In the genomic region with DNA sequence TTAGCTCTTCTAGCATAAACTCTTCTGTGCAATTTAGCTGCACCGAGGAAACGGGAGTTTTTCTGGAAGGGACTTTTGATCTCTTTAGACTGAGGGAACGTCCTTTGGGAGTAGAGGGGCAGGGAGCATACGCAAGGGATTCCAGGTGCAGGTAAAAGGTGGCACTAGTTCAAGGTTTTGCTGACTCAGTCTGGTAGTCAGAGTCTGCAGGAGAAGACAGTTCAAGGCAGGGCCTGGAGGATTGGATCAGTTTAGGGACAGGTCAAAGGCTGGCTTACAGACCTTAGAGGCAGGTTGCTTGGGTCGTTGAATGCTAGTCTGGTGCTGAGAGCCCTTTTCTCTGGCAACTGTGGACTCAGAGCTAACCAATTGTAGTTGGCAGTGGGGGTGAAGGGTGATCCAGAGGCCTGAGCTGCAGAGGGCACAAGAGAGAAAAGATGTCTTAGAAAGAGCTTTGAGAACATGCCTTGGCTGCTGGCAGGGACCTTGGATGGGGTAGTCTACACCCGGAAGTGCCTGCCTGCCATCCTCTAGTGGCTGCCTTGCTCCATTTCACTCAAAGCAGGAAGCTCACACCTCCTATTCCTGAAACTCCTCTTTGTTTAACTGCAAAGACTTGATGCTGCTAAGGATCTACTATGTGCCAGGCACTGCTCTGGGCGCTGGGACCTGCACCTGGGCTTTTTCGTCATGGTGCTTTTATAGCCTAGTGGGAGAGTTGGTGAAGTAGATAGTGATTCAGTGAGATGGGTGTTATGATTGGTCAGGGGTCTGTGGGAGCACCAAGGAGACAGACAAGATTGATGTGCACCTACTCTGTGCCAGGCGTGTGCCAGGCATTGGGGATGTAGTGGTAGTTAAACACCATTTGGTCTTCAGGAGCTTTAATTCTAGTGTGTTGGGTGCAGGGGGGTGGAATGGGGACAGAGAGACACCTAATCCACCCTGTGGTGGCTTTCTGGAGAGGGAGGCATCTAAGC, we compare ENCODE assay signal across 1 cellular context.
TF ChIP-seq lines count a peak whose summit lies in the region.

No MANE protein-coding gene starts in this region.

TF ChIP-seq in K562, 482 proteins besides CTCF, POLR2A, EP300 and RAD21 (continues in another document):
- TF ChIP-seq NBN (IDR thresholded peaks at IDR 0.05; ENCODE audit: low read depth) (no peak), CREBBP (IDR thresholded peaks at IDR 0.05; ENCODE audit: low read depth, low read length) (no peak), ZNF347 (CRISPR knock-in tag; IDR thresholded peaks at IDR 0.05; ENCODE audit: low read depth) (no peak), KDM4B (IDR thresholded peaks at IDR 0.05; ENCODE audit: borderline replicate concordance in 2 of 2, low read depth in 1 of 2) (no peak), POLR2G (IDR thresholded peaks at IDR 0.05; ENCODE audit: low read depth, low read length) (no peak), NFXL1 (CRISPR knock-in tag; IDR thresholded peaks at IDR 0.05) (no peak), NFE2L1 (tag; IDR thresholded peaks at IDR 0.05; ENCODE audit: borderline replicate concordance, low read depth) (no peak), ZNF830 (CRISPR knock-in tag; IDR thresholded peaks at IDR 0.05) (no peak), GABPA (tag; conservative IDR thresholded peaks at IDR 0.05; ENCODE audit: low read depth) (0 out of 2 replicates have a peak, but pooled peaks have one; percentile 44), FIP1L1 (IDR thresholded peaks at IDR 0.05; ENCODE audit: low read depth, low read length, poor library complexity, severe bottlenecking) (no peak), SMAD4 (CRISPR knock-in tag; conservative IDR thresholded peaks at IDR 0.05) (no peak), ZNF140 (CRISPR knock-in tag; IDR thresholded peaks at IDR 0.05) (no peak), PRPF4 (IDR thresholded peaks at IDR 0.05; ENCODE audit: insufficient read depth, low read depth, low read length, poor library complexity, severe bottlenecking) (no peak), HNRNPLL (IDR thresholded peaks at IDR 0.05; ENCODE audit: low read depth, low read length, poor library complexity, severe bottlenecking) (no peak), JUNB (CRISPR knock-in tag; conservative IDR thresholded peaks at IDR 0.05) (no peak), ETV6 (IDR thresholded peaks at IDR 0.05; ENCODE audit: borderline replicate concordance in 1 of 2, low read depth in 2 of 2, low read length in 1 of 2) (no peak), ETV6 (CRISPR knock-in tag; IDR thresholded peaks at IDR 0.05; ENCODE audit: borderline replicate concordance) (no peak), ZNF324 (CRISPR knock-in tag; IDR thresholded peaks at IDR 0.05) (no peak), C11orf30 (IDR thresholded peaks at IDR 0.05; ENCODE audit: low read depth) (peak; percentile 73; the same call in 1 of the 2 replicates), OTX1 (CRISPR knock-in tag; IDR thresholded peaks at IDR 0.05) (no peak), NELFE (IDR thresholded peaks at IDR 0.05; ENCODE audit: insufficient read depth, insufficient read length) (no peak), ZNF316 (IDR thresholded peaks at IDR 0.05) (peak; percentile 86), NFE2 (IDR thresholded peaks at IDR 0.05; ENCODE audit: low read depth) (peak; percentile 41; the same call in 1 of the 2 replicates), ELF1 (tag; IDR thresholded peaks at IDR 0.05) (peak; percentile 81)
- TF ChIP-seq, protein P1, sequence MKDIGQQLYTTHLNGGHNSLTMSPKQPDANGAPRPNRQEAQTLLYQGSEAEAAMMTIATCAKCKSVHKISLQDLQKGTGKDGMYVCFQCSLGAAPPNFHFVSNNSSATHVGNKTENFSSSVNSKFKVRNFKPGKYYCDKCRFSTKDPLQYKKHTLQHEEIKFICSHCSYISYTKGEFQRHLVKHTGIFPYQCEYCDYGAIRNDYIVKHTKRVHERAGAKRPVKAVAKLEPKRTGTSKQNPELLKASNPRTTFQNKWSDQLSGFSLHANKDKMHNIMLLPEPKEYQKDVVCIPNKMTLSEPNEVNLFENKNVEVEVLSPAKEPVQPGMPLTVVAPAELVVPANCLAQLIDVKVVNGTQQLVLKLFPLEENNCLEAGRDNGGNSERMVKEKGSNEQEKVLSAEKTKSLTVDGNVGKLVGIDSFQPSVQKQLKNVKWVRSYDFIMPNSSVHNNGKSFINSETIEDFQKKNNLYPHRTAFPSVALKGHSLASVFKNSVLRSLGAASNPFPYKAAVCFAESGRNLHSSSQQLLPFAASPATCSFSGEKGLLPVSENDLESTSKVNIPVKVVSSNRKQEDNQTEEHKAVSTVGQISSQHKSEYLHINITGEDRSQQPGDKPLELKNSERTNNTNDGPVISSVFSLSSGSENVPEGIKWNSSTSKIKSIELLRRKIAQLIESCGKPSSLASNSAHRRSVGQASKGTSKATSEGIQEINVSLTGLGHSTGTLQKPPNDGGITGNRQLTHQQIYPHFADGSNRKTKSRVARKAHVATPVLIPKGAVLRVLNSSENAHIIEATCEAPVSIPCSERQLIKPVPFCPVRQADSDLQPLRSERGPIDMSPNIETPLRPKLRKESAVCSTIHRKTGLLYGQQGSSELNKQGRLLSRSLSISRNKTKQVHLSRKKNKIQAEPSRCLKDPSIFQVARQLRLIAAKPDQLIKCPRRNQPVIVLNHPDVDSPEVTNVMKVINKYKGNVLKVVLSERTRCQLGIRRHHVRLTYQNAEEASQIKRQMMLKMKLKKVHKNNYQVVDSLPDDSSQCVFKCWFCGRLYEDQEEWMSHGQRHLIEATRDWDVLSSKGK (CRISPR knock-in tag; IDR thresholded peaks at IDR 0.05), result no peak
- TF ChIP-seq, protein P2, sequence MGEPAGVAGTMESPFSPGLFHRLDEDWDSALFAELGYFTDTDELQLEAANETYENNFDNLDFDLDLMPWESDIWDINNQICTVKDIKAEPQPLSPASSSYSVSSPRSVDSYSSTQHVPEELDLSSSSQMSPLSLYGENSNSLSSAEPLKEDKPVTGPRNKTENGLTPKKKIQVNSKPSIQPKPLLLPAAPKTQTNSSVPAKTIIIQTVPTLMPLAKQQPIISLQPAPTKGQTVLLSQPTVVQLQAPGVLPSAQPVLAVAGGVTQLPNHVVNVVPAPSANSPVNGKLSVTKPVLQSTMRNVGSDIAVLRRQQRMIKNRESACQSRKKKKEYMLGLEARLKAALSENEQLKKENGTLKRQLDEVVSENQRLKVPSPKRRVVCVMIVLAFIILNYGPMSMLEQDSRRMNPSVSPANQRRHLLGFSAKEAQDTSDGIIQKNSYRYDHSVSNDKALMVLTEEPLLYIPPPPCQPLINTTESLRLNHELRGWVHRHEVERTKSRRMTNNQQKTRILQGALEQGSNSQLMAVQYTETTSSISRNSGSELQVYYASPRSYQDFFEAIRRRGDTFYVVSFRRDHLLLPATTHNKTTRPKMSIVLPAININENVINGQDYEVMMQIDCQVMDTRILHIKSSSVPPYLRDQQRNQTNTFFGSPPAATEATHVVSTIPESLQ (CRISPR knock-in tag; IDR thresholded peaks at IDR 0.05), result no peak
- TF ChIP-seq, protein P3, sequence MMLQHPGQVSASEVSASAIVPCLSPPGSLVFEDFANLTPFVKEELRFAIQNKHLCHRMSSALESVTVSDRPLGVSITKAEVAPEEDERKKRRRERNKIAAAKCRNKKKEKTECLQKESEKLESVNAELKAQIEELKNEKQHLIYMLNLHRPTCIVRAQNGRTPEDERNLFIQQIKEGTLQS (IDR thresholded peaks at IDR 0.05), result no peak
- TF ChIP-seq, protein P3 (CRISPR knock-in tag; conservative IDR thresholded peaks at IDR 0.05), result no peak
- TF ChIP-seq, protein P4, sequence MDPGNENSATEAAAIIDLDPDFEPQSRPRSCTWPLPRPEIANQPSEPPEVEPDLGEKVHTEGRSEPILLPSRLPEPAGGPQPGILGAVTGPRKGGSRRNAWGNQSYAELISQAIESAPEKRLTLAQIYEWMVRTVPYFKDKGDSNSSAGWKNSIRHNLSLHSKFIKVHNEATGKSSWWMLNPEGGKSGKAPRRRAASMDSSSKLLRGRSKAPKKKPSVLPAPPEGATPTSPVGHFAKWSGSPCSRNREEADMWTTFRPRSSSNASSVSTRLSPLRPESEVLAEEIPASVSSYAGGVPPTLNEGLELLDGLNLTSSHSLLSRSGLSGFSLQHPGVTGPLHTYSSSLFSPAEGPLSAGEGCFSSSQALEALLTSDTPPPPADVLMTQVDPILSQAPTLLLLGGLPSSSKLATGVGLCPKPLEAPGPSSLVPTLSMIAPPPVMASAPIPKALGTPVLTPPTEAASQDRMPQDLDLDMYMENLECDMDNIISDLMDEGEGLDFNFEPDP (CRISPR knock-in tag; IDR thresholded peaks at IDR 0.05), result no peak
- TF ChIP-seq, protein P5, sequence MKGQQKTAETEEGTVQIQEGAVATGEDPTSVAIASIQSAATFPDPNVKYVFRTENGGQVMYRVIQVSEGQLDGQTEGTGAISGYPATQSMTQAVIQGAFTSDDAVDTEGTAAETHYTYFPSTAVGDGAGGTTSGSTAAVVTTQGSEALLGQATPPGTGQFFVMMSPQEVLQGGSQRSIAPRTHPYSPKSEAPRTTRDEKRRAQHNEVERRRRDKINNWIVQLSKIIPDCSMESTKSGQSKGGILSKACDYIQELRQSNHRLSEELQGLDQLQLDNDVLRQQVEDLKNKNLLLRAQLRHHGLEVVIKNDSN (CRISPR knock-in tag; IDR thresholded peaks at IDR 0.05), result no peak
- TF ChIP-seq, protein P6, sequence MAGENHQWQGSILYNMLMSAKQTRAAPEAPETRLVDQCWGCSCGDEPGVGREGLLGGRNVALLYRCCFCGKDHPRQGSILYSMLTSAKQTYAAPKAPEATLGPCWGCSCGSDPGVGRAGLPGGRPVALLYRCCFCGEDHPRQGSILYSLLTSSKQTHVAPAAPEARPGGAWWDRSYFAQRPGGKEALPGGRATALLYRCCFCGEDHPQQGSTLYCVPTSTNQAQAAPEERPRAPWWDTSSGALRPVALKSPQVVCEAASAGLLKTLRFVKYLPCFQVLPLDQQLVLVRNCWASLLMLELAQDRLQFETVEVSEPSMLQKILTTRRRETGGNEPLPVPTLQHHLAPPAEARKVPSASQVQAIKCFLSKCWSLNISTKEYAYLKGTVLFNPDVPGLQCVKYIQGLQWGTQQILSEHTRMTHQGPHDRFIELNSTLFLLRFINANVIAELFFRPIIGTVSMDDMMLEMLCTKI (IDR thresholded peaks at IDR 0.05; ENCODE audit: partially characterized antibody), result no peak
- TF ChIP-seq, protein P7, sequence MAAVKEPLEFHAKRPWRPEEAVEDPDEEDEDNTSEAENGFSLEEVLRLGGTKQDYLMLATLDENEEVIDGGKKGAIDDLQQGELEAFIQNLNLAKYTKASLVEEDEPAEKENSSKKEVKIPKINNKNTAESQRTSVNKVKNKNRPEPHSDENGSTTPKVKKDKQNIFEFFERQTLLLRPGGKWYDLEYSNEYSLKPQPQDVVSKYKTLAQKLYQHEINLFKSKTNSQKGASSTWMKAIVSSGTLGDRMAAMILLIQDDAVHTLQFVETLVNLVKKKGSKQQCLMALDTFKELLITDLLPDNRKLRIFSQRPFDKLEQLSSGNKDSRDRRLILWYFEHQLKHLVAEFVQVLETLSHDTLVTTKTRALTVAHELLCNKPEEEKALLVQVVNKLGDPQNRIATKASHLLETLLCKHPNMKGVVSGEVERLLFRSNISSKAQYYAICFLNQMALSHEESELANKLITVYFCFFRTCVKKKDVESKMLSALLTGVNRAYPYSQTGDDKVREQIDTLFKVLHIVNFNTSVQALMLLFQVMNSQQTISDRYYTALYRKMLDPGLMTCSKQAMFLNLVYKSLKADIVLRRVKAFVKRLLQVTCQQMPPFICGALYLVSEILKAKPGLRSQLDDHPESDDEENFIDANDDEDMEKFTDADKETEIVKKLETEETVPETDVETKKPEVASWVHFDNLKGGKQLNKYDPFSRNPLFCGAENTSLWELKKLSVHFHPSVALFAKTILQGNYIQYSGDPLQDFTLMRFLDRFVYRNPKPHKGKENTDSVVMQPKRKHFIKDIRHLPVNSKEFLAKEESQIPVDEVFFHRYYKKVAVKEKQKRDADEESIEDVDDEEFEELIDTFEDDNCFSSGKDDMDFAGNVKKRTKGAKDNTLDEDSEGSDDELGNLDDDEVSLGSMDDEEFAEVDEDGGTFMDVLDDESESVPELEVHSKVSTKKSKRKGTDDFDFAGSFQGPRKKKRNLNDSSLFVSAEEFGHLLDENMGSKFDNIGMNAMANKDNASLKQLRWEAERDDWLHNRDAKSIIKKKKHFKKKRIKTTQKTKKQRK (IDR thresholded peaks at IDR 0.05; ENCODE audit: borderline replicate concordance, low read depth, low read length), result no peak
- TF ChIP-seq, protein P8, sequence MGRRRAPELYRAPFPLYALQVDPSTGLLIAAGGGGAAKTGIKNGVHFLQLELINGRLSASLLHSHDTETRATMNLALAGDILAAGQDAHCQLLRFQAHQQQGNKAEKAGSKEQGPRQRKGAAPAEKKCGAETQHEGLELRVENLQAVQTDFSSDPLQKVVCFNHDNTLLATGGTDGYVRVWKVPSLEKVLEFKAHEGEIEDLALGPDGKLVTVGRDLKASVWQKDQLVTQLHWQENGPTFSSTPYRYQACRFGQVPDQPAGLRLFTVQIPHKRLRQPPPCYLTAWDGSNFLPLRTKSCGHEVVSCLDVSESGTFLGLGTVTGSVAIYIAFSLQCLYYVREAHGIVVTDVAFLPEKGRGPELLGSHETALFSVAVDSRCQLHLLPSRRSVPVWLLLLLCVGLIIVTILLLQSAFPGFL (CRISPR knock-in tag; IDR thresholded peaks at IDR 0.05), result no peak
